28 cellular contexts compared by ENCODE assay signal in the genomic region with DNA sequence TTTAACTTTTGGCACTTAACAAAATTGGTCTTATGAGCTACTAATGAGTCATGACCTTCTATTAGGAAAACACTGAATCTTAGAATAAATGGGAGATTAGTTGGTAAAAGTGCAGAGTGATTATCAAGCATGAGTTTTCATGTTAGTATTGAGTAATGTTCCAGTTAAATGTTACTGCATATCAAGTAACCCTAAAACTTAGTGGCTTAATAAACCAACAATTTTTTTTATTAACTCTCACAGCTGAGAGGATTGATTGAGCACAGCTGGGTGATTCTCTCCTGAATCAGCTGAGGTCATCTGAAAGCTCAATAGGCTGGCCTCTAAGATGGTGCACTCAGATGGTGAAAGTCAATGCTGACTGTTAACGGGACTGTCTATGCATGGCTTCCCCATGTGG.
"Had no signal": no experiment of that assay in that cellular context is flagged by ENCODE, and none has a peak within 500 bp of the region (broad histone marks: within the 10 kb centered on the region; RNA-seq: fewer than 3 reads in every experiment).

No MANE protein-coding gene starts in this region.

- DNase-seq: activated B cell treated with CpG ODN at 0.5 μM for 24 hours; activated CD4-positive, alpha-beta memory T cell treated with anti-CD3 and anti-CD28 coated beads for 36 hours; activated CD4-positive, alpha-beta T cell treated with anti-CD3 and anti-CD28 coated beads, Interleukin-2, amount 10 ng/mL, durations not matched to agents 24 days and 14 days; activated CD8-positive, alpha-beta memory T cell treated with anti-CD3 and anti-CD28 coated beads, Interleukin-2, amount 50 U/mL, for 48 hours; activated CD8-positive, alpha-beta T cell treated with anti-CD3 and anti-CD28 coated beads, Interleukin-2, amount 10 ng/mL, durations not matched to agents 7 days and 5 days; activated gamma-delta T cell; activated naive CD4-positive, alpha-beta T cell; activated naive CD4-positive, alpha-beta T cell treated with anti-CD3 and anti-CD28 coated beads, Interleukin-2, amount 10 ng/mL, durations not matched to agents 7 days and 5 days; activated naive CD8-positive, alpha-beta T cell treated with anti-CD3 and anti-CD28 coated beads, Interleukin-2, amount 10 ng/mL, durations not matched to agents 7 days and 5 days; activated T-cell treated with anti-CD3 and anti-CD28 coated beads for 4 hours; activated T-cell treated with anti-CD3 and anti-CD28 coated beads, Interleukin-2, amount 50 U/mL, for 24 hours; activated T-cell treated with anti-CD3 and anti-CD28 coated beads, Interleukin-2, amount 50 U/mL, for 72 hours; dorsolateral prefrontal cortex; effector memory CD4-positive, alpha-beta T cell; endodermal cell; erythroblast; foreskin melanocyte; heart right ventricle; SW 1271; T-cell; T-helper 9 cell; WERI-Rb-1 had no signal

- H3K27ac ChIP-seq: ascending aorta, breast epithelium, coronary artery, gastroesophageal sphincter, heart right ventricle, WERI-Rb-1 had no signal

- H3K4me3 ChIP-seq: ascending aorta, breast epithelium, coronary artery, dorsolateral prefrontal cortex, gastroesophageal sphincter, heart right ventricle had no signal

- H3K4me1 ChIP-seq: ascending aorta, breast epithelium, gastroesophageal sphincter had no signal

- ATAC-seq: activated CD4-positive, CD25-positive, alpha-beta regulatory T cell treated with anti-CD3 and anti-CD28 coated beads, Interleukin-2, amount 50 U/mL, for 24 hours; activated CD8-positive, alpha-beta T cell treated with anti-CD3 and anti-CD28 coated beads, Interleukin-2, amount 10 ng/mL, durations not matched to agents 7 days and 5 days; activated naive CD4-positive, alpha-beta T cell treated with anti-CD3 and anti-CD28 coated beads, Interleukin-2, amount 50 U/mL, for 72 hours; activated T-cell treated with anti-CD3 and anti-CD28 coated beads, Interleukin-2, amount 50 U/mL, for 72 hours; gastroesophageal sphincter; heart right ventricle; T-cell had no signal

- H3K36me3 ChIP-seq: ascending aorta, breast epithelium, gastroesophageal sphincter, heart right ventricle, WERI-Rb-1 had no signal

- H3K27me3 ChIP-seq: ascending aorta, breast epithelium, gastroesophageal sphincter had no signal
